ENCODE assay signal across 16 cellular contexts in genomic region chr21:44525431-44526095, GRCh38. TPM values are rescaled to one million over a fixed set of nuclear protein-coding genes. Genes with fewer than 3 reads are reported as not detected.
"Had no signal": no experiment of that assay in that cellular context is flagged by ENCODE, and none has a peak within 500 bp of the region (broad histone marks: within the 10 kb centered on the region; RNA-seq: fewer than 3 reads in every experiment).

No MANE protein-coding gene starts in this region.

- H3K27ac ChIP-seq: adrenal gland, body of pancreas, tibial nerve had no signal

- H3K4me1 Mint-ChIP-seq: central memory CD8-positive, alpha-beta T cell; nephron progenitor cell had no signal

- H3K4me1 ChIP-seq: adrenal gland, body of pancreas, tibial nerve had no signal

- H3K36me3 ChIP-seq: adrenal gland, tibial nerve had no signal

- H3K4me3 Mint-ChIP-seq: central memory CD8-positive, alpha-beta T cell; dendritic cell treated with granulocyte-macrophage colony-stimulating factor and Interleukin-4, amounts not matched to agents 40 ng/mL and 50 ng/mL, for 4 days; memory B cell; nephron progenitor cell had no signal

- DNase-seq: activated CD4-positive, alpha-beta T cell treated with anti-CD3 and anti-CD28 coated beads, Interleukin-2, amount 50 U/mL, for 48 hours; activated naive CD4-positive, alpha-beta T cell treated with Interleukin-2 at 50 U/mL for 16 hours; hippocampal formation; nephron progenitor cell; SIG-M5; small intestine; T-helper 2 cell had no signal

- H3K9me3 Mint-ChIP-seq: central memory CD8-positive, alpha-beta T cell; dendritic cell treated with granulocyte-macrophage colony-stimulating factor and Interleukin-4, amounts not matched to agents 40 ng/mL and 50 ng/mL, for 4 days; nephron progenitor cell had no signal

- ATAC-seq: body of pancreas had no signal

- H3K27ac Mint-ChIP-seq: dendritic cell treated with granulocyte-macrophage colony-stimulating factor and Interleukin-4, amounts not matched to agents 40 ng/mL and 50 ng/mL, for 4 days; memory B cell; nephron progenitor cell had no signal

- H3K27me3 Mint-ChIP-seq: central memory CD8-positive, alpha-beta T cell; dendritic cell treated with granulocyte-macrophage colony-stimulating factor and Interleukin-4, amounts not matched to agents 40 ng/mL and 50 ng/mL, for 4 days had no signal

- FAIRE-seq: small intestine, TTC549 had no signal

- H3K36me3 Mint-ChIP-seq: memory B cell had no signal

- H3K9me3 ChIP-seq: adrenal gland, body of pancreas, tibial nerve had no signal

- H3K27me3 ChIP-seq: adrenal gland, body of pancreas, tibial nerve had no signal

- H3K4me3 ChIP-seq: adrenal gland, body of pancreas, tibial nerve had no signal

RNA-seq across cellular contexts. Expression of gene KRTAP10-1, which starts 14.4 kb away (rescaled TPM):
- total RNA-seq: adrenal gland, body of pancreas, epithelial cell of proximal tubule, osteocyte, tibial nerve had no signal

RNA-seq across cellular contexts. Expression of gene KRTAP10-2, which starts 25.7 kb away (rescaled TPM):
- total RNA-seq: adrenal gland, body of pancreas, epithelial cell of proximal tubule, osteocyte, tibial nerve had no signal

RNA-seq across cellular contexts. Expression of gene KRTAP10-3, which starts 33.0 kb away (rescaled TPM):
- total RNA-seq: adrenal gland, body of pancreas, epithelial cell of proximal tubule, osteocyte, tibial nerve had no signal

RNA-seq across cellular contexts. Expression of gene KRTAP10-4, which starts 48.0 kb away (rescaled TPM):
- total RNA-seq: adrenal gland, body of pancreas, epithelial cell of proximal tubule, osteocyte, tibial nerve had no signal

RNA-seq across cellular contexts. Expression of gene KRTAP10-5, which starts 54.8 kb away (rescaled TPM):
- total RNA-seq: adrenal gland, body of pancreas, epithelial cell of proximal tubule, osteocyte, tibial nerve had no signal
